In genomic region chr16:85294810-85295508, GRCh38 we compare ENCODE assay signal across 17 cellular contexts.
DNase-seq lines count a peak whose midpoint lies in the region; ATAC-seq and TF ChIP-seq lines count a peak whose summit lies in the region.
"Had no signal": no experiment of that assay in that cellular context is flagged by ENCODE, and none has a peak within 500 bp of the region (broad histone marks: within the 10 kb centered on the region; RNA-seq: fewer than 3 reads in every experiment).

No MANE protein-coding gene starts in this region.

- no peaks in the 10 kb centered on the region for H3K4me1 Mint-ChIP-seq in WTC11

- WGBS in right lobe of liver (ENCODE audit: insufficient coverage, low coverage, low lambda C conversion rate, missing lambda C conversion rate): 91% methylated on average over 20 of the region's 25 CpGs

- H3K4me3 Mint-ChIP-seq in WTC11: no peak overlapping the region
- H3K4me3 Mint-ChIP-seq: CD4-positive, alpha-beta T cell; H9 had no signal

- TF ChIP-seq CTCF in WTC11 (IDR thresholded peaks at IDR 0.05) (no peak), right lobe of liver (IDR thresholded peaks at IDR 0.05) (no peak)

- POLR2A ChIA-PET in WTC11 (lab: Charles Lee): no interaction called here

- no peaks in the 10 kb centered on the region for H3K9me3 ChIP-seq in BLaER1 treated with 17β-estradiol and CSF1 and Interleukin-3, amounts not matched to agents 10 nM and 100 nM (replicated peaks in 1 of 11)
- H3K9me3 ChIP-seq in right lobe of liver: no peaks in the 10 kb centered on the region

- no peak for ATAC-seq in WTC11
- no peak for ATAC-seq in right lobe of liver
- ATAC-seq in GM18870 (IDR thresholded peaks at IDR 0.05; ENCODE audit: unreplicated experiment): no peak

- peaks cover 0 to 15% (median 0%) of the 10 kb centered on the region in 11 experiments; a peak in 2 of 22 replicates for H4K20me1 ChIP-seq in BLaER1 treated with 17β-estradiol and CSF1 and Interleukin-3, amounts not matched to agents 10 nM and 100 nM

- no peak overlapping the region; the same call in none of the 2 replicates for H3K27ac Mint-ChIP-seq in WTC11
- H3K27ac Mint-ChIP-seq: CD4-positive, alpha-beta T cell had no signal

- H3K9ac ChIP-seq in BLaER1 treated with 17β-estradiol and CSF1 and Interleukin-3, amounts not matched to agents 10 nM and 100 nM: no peak overlapping the region

- H3K4me2 ChIP-seq in BLaER1 treated with 17β-estradiol and CSF1 and Interleukin-3, amounts not matched to agents 10 nM and 100 nM: peak overlapping the region in 7 of 11 experiments; percentile 20 to 59 (median 45); a peak in 12 of 22 replicates

- no peak for TF ChIP-seq POLR2A in right lobe of liver (IDR thresholded peaks at IDR 0.05)

- DNase-seq in WTC11 (ENCODE audit: low spot score) (no peak), right lobe of liver (no peak), SW 1271 (lab: John Stamatoyannopoulos, UW) (no peak), NCI-H146 treated with DMSO at 0.1 percent for 48 hours (lab: John Stamatoyannopoulos, UW; ENCODE audit: unreplicated experiment) (no peak), NCI-H1417 treated with DMSO at 0.1 percent for 48 hours (lab: John Stamatoyannopoulos, UW) (no peak)
- DNase-seq: 8988T; C1 segment of cervical spinal cord; CD4-positive, alpha-beta T cell; DMS153; DMS79; GF-D8; H9; IMR-90; KBM-7 had no signal

- intact Hi-C loops in right lobe of liver (cut with DNase I): no loop called here

- no peak overlapping the region for H3K4me3 ChIP-seq in BLaER1 treated with 17β-estradiol and CSF1 and Interleukin-3, amounts not matched to agents 10 nM and 100 nM
- H3K4me3 ChIP-seq in right lobe of liver: no peak overlapping the region

- H3K36me3 ChIP-seq in BLaER1 treated with 17β-estradiol and CSF1 and Interleukin-3, amounts not matched to agents 10 nM and 100 nM: no peaks in the 10 kb centered on the region
- no peaks in the 10 kb centered on the region for H3K36me3 ChIP-seq in right lobe of liver

- H3K9me3 Mint-ChIP-seq in WTC11: no peaks in the 10 kb centered on the region
- H3K9me3 Mint-ChIP-seq: CD4-positive, alpha-beta T cell; H9 had no signal

- no peaks in the 10 kb centered on the region for H3K36me3 Mint-ChIP-seq in WTC11

- peaks cover 0 to 11% (median 0%) of the 10 kb centered on the region in 11 experiments; a peak in 3 of 22 replicates for H3K27me3 ChIP-seq in BLaER1 treated with 17β-estradiol and CSF1 and Interleukin-3, amounts not matched to agents 10 nM and 100 nM
- no peaks in the 10 kb centered on the region for H3K27me3 ChIP-seq in right lobe of liver

- CTCF ChIA-PET in WTC11 (lab: Charles Lee): interaction anchor here (0.9 to 1.6 kb wide), 3 partner anchors 9 to 135 kb away, joined by 3 to 4 read pairs (median 4); no protein-coding TSS in a partner anchor

- no peaks in the 10 kb centered on the region for H3K27me3 Mint-ChIP-seq in WTC11 (ENCODE audit: low read depth)
- H3K27me3 Mint-ChIP-seq: CD4-positive, alpha-beta T cell had no signal

- no peak overlapping the region for H3K27ac ChIP-seq in BLaER1 treated with 17β-estradiol and CSF1 and Interleukin-3, amounts not matched to agents 10 nM and 100 nM
- H3K27ac ChIP-seq in right lobe of liver: peak overlapping the region in 2 of 3 donors; percentile 6 to 84
- H3K27ac ChIP-seq: HL-60 had no signal

- H3K4me1 ChIP-seq in BLaER1 treated with 17β-estradiol and CSF1 and Interleukin-3, amounts not matched to agents 10 nM and 100 nM: peaks cover 32 to 70% (median 51%) of the 10 kb centered on the region in 10 experiments
- peaks cover 0 to 39% (median 18%) of the 10 kb centered on the region in 4 donors for H3K4me1 ChIP-seq in right lobe of liver

TF ChIP-seq in WTC11, 78 proteins besides CTCF, POLR2A, EP300 and RAD21:
- peak; percentile 29; the same call in 1 of the 2 replicates for TF ChIP-seq ZNF121 (CRISPR knock-in tag; IDR thresholded peaks at IDR 0.05)
- TF ChIP-seq TEAD1 (CRISPR knock-in tag; IDR thresholded peaks at IDR 0.05): no peak

Comparison
In these comparisons a context has a peak if more than half of its experiments do, and no peak if none do; other contexts are left out.
1. H3K27ac ChIP-seq: peak in right lobe of liver (2 of 3); none in BLaER1 treated with 17β-estradiol and CSF1 and Interleukin-3, amounts not matched to agents 10 nM and 100 nM (0 of 11).